ENCODE assay signal across 13 cellular contexts in the genomic region with DNA sequence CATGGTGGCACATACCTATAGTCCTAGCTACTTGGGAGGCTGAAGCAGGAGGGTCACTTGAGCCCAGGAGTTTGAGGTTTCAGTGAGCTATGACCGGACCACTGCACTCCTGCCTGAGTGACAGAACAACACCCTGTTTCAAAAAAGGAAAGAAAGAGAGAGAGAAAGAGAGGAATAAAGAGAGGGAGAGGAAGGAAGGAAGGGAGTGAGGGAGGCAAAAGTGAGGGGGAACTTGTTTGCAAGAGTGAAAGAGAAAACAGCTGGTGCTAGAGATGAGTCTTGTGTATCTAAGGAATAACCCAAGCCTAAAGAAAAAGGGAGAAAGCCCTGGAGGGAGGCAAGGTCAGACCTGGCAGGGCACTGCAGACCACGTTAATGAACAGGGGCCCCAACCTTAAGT. TPM values are rescaled to one million over a fixed set of nuclear protein-coding genes. Genes with fewer than 3 reads are reported as not detected.
DNase-seq lines count a peak whose midpoint lies in the region; ATAC-seq and TF ChIP-seq lines count a peak whose summit lies in the region.
"Had no signal": no experiment of that assay in that cellular context is flagged by ENCODE, and none has a peak within 500 bp of the region (broad histone marks: within the 10 kb centered on the region; RNA-seq: fewer than 3 reads in every experiment).

No MANE protein-coding gene starts in this region.

- no peaks in the 10 kb centered on the region for H3K27me3 Mint-ChIP-seq in activated T-helper 2 cell treated with anti-CD3 and anti-CD28 coated beads, Interferon-gamma antibody, Interleukin-2, Interleukin-4, amounts not matched to agents 10 μg/mL and 5 μg/mL and 100 μg/mL, durations not matched to agents 14 hours and 24 hours and 36 hours (ENCODE audit: low read depth)
- H3K27me3 Mint-ChIP-seq: naive thymus-derived CD4-positive, alpha-beta T cell had no signal

- peaks cover 15% of the 10 kb centered on the region for H3K4me1 Mint-ChIP-seq in activated T-helper 2 cell treated with anti-CD3 and anti-CD28 coated beads, Interferon-gamma antibody, Interleukin-2, Interleukin-4, amounts not matched to agents 10 μg/mL and 5 μg/mL and 100 μg/mL, durations not matched to agents 14 hours and 24 hours and 36 hours (ENCODE audit: low read depth)

- H3K9me3 ChIP-seq in BLaER1 = no peaks in the 10 kb centered on the region
- H3K9me3 ChIP-seq in parathyroid adenoma (ENCODE audit: control insufficient read depth, low read length) = no peaks in the 10 kb centered on the region
- H3K9me3 ChIP-seq: gastroesophageal sphincter had no signal

- no peaks in the 10 kb centered on the region for H3K79me2 ChIP-seq in parathyroid adenoma

- in situ Hi-C loops in GM13977 (cut with MboI; ENCODE audit: low pct_unique_long_range_greater_than_20kb, low sequenced_read_pairs, unreplicated experiment) = no loop called here

- H4K20me1 ChIP-seq in BLaER1 = no peaks in the 10 kb centered on the region

- DNase-seq in CMK (ENCODE audit: low read depth) = peak; percentile 59
- no peak for DNase-seq in activated T-helper 2 cell treated with anti-CD3 and anti-CD28 coated beads, Interferon-gamma antibody, Interleukin-2, Interleukin-4, amounts not matched to agents 10 μg/mL and 5 μg/mL and 100 μg/mL, durations not matched to agents 14 hours and 24 hours and 36 hours (ENCODE audit: low spot score)
- DNase-seq in GM13977 (ENCODE audit: low spot score) = no peak
- no peak for DNase-seq in AG20443 (ENCODE audit: low spot score)
- DNase-seq: activated naive CD4-positive, alpha-beta T cell; RPMI8226 had no signal

- H3K36me3 ChIP-seq in BLaER1 (no peaks in the 10 kb centered on the region), parathyroid adenoma (ENCODE audit: control insufficient read depth, insufficient read depth, low read length) (no peaks in the 10 kb centered on the region)
- H3K36me3 ChIP-seq: gastroesophageal sphincter had no signal

- peak overlapping the region; percentile 57 for H3K4me2 ChIP-seq in BLaER1
- H3K4me2 ChIP-seq in parathyroid adenoma (ENCODE audit: low read length) = no peak overlapping the region

- ATAC-seq in HG03095 (IDR thresholded peaks at IDR 0.05; ENCODE audit: unreplicated experiment) = no peak

- no peak overlapping the region for H3K4me3 Mint-ChIP-seq in activated T-helper 2 cell treated with anti-CD3 and anti-CD28 coated beads, Interferon-gamma antibody, Interleukin-2, Interleukin-4, amounts not matched to agents 10 μg/mL and 5 μg/mL and 100 μg/mL, durations not matched to agents 14 hours and 24 hours and 36 hours (ENCODE audit: low read depth)
- H3K4me3 Mint-ChIP-seq: naive thymus-derived CD4-positive, alpha-beta T cell had no signal

- no peaks in the 10 kb centered on the region for H3K27me3 ChIP-seq in BLaER1
- H3K27me3 ChIP-seq in parathyroid adenoma (ENCODE audit: control insufficient read depth, insufficient read depth, low read length) = no peaks in the 10 kb centered on the region
- H3K27me3 ChIP-seq: gastroesophageal sphincter had no signal

- peak overlapping the region; percentile 39; the same call in 1 of the 2 replicates for H3K9ac ChIP-seq in BLaER1
- no peak overlapping the region for H3K9ac ChIP-seq in parathyroid adenoma

- peak overlapping the region; percentile 55 for H3K27ac ChIP-seq in BLaER1
- H3K27ac ChIP-seq in parathyroid adenoma = peak overlapping the region; percentile 62

- TF ChIP-seq CTCF in parathyroid adenoma (IDR thresholded peaks at IDR 0.05) = no peak
- TF ChIP-seq CTCF in GM13977 (IDR thresholded peaks at IDR 0.05; ENCODE audit: extremely low read depth, insufficient read depth, missing control alignments) = no peak

- H3K4me1 ChIP-seq in BLaER1 (peaks cover 23% of the 10 kb centered on the region), parathyroid adenoma (peaks cover 31% of the 10 kb centered on the region)

- peaks cover 8% of the 10 kb centered on the region for H3K36me3 Mint-ChIP-seq in activated T-helper 2 cell treated with anti-CD3 and anti-CD28 coated beads, Interferon-gamma antibody, Interleukin-2, Interleukin-4, amounts not matched to agents 10 μg/mL and 5 μg/mL and 100 μg/mL, durations not matched to agents 14 hours and 24 hours and 36 hours (ENCODE audit: low read depth)
- H3K36me3 Mint-ChIP-seq: naive thymus-derived CD4-positive, alpha-beta T cell had no signal

- H3K27ac Mint-ChIP-seq in activated T-helper 2 cell treated with anti-CD3 and anti-CD28 coated beads, Interferon-gamma antibody, Interleukin-2, Interleukin-4, amounts not matched to agents 10 μg/mL and 5 μg/mL and 100 μg/mL, durations not matched to agents 14 hours and 24 hours and 36 hours = peak overlapping the region; percentile 58

- H2AFZ ChIP-seq in parathyroid adenoma = peak overlapping the region; percentile 61

- no peak overlapping the region for H3K4me3 ChIP-seq in BLaER1
- no peak overlapping the region for H3K4me3 ChIP-seq in parathyroid adenoma (ENCODE audit: low read depth, low read length)
- H3K4me3 ChIP-seq: gastroesophageal sphincter, lung had no signal

- H3K9me3 Mint-ChIP-seq in activated T-helper 2 cell treated with anti-CD3 and anti-CD28 coated beads, Interferon-gamma antibody, Interleukin-2, Interleukin-4, amounts not matched to agents 10 μg/mL and 5 μg/mL and 100 μg/mL, durations not matched to agents 14 hours and 24 hours and 36 hours = no peaks in the 10 kb centered on the region

- intact Hi-C loops in activated T-helper 2 cell treated with anti-CD3 and anti-CD28 coated beads, Interferon-gamma antibody, Interleukin-2, Interleukin-4, amounts not matched to agents 10 μg/mL and 5 μg/mL and 100 μg/mL, durations not matched to agents 14 hours and 24 hours and 36 hours (cut with micrococcal nuclease) = loop anchor here (2.0 kb wide), 1 partner anchor 47 kb away; a partner anchor contains a TSS

RNA-seq across cellular contexts. Expression of a gene that starts 4.8 kb away (rescaled TPM):
- 58.1 and 60.6 TPM in 2 replicates for total RNA-seq in activated T-helper 2 cell treated with anti-CD3 and anti-CD28 coated beads, Interferon-gamma antibody, Interleukin-2, Interleukin-4, amounts not matched to agents 10 μg/mL and 5 μg/mL and 100 μg/mL, durations not matched to agents 14 hours and 24 hours and 36 hours

RNA-seq across cellular contexts. Expression of a gene that starts 47.8 kb away (rescaled TPM):
- total RNA-seq in activated T-helper 2 cell treated with anti-CD3 and anti-CD28 coated beads, Interferon-gamma antibody, Interleukin-2, Interleukin-4, amounts not matched to agents 10 μg/mL and 5 μg/mL and 100 μg/mL, durations not matched to agents 14 hours and 24 hours and 36 hours = not detected in 2 replicates
- total RNA-seq: gastroesophageal sphincter; lung; naive thymus-derived CD4-positive, alpha-beta T cell; temporal lobe had no signal
